ENCODE assay signal across 8 cellular contexts in the genomic region with DNA sequence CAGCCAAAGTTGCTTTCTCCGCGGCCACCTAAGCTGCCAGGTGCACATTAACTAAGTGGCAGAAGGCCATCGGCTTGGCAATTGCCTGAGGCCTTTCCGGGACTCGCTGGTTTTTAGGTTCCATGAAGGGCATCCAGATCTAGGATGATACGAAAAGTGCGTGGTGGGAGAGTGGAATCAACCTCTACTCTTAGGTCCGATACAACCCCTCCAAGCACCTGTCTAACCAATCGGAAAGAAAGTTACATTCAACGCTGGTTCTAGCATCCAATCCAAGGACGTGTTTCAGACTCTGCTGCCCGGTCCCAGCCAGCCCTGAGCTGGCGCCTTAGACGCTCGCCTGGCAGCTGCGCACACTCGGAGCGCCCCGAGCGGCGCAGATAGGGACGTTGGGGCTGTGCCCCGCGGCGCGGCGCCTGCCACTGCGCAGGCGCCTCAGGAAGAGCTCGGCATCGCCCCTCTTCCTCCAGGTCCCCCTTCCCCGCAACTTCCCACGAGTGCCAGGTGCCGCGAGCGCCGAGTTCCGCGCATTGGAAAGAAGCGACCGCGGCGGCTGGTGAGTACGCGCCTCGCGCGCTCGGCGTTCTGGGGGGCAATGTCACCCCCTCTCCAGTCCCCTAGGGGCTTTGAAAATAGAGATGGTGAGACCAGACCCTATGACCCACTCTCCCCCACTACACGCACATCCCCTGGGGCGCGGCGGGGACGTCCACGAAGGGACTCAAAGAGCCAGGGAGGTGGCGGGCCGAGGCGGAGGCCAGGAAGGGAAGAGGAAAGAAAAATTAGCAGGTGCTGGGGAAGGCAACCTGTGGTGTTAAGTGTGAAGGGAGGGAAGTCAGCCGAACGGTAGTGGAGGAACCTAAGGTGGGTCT. TPM values are rescaled to one million over a fixed set of nuclear protein-coding genes. Genes with fewer than 3 reads are reported as not detected.
DNase-seq lines count a peak whose midpoint lies in the region; ATAC-seq and TF ChIP-seq lines count a peak whose summit lies in the region.

A gene with protein sequence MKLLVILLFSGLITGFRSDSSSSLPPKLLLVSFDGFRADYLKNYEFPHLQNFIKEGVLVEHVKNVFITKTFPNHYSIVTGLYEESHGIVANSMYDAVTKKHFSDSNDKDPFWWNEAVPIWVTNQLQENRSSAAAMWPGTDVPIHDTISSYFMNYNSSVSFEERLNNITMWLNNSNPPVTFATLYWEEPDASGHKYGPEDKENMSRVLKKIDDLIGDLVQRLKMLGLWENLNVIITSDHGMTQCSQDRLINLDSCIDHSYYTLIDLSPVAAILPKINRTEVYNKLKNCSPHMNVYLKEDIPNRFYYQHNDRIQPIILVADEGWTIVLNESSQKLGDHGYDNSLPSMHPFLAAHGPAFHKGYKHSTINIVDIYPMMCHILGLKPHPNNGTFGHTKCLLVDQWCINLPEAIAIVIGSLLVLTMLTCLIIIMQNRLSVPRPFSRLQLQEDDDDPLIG (plus strand): TSS at position 356 of the 872 bp plus-strand sequence. CDS start 9,595 bp downstream, outside the sequence.

- peak within 1 kb of the TSS; percentile 72 to 91 for H3K9ac ChIP-seq in liver (ENCODE audit: low read depth in 1 of 2, low read length in 2 of 2)

- no peak for TF ChIP-seq CTCF in liver (IDR thresholded peaks at IDR 0.05; ENCODE audit: low read depth, low read length, missing input control)

- 1% methylated on average over 61 of the region's 61 CpGs for WGBS in liver

- peak within 1 kb of the TSS; percentile 78 to 84 (median 80) for H3K4me3 ChIP-seq in liver (ENCODE audit: low read depth in 1 of 3, low read length in 3 of 3)

- H3K36me3 ChIP-seq in liver (ENCODE audit: control insufficient read depth in 4 of 4, insufficient read depth in 3 of 4, low read depth in 1 of 4, low read length in 3 of 4): no peaks in the 10 kb centered on the region

- TF ChIP-seq RAD21 in liver (IDR thresholded peaks at IDR 0.05): peak in 1 of 2 donors; percentile 14

- peaks cover 2 to 11% (median 6%) of the 10 kb centered on the region in 4 donors for H3K4me1 ChIP-seq in liver (ENCODE audit: control insufficient read depth in 4 of 4, insufficient read depth in 4 of 4, low read length in 3 of 4)

- H3K27ac ChIP-seq in liver (ENCODE audit: low read depth in 1 of 2, low read length in 2 of 2): peak within 1 kb of the TSS; percentile 59 to 71

- ATAC-seq in GM18909 (IDR thresholded peaks at IDR 0.05; ENCODE audit: poor library complexity, unreplicated experiment): peak; percentile 97
- peak; percentile 98 for ATAC-seq in HG03196 (IDR thresholded peaks at IDR 0.05; ENCODE audit: unreplicated experiment)

- no peaks in the 10 kb centered on the region for H3K27me3 ChIP-seq in liver (ENCODE audit: control insufficient read depth in 4 of 4, insufficient read depth in 4 of 4, low read length in 3 of 4)

- DNase-seq in AG08395 (ENCODE audit: low spot score) (peak; percentile 100), NCI-H460 (ENCODE audit: extremely low read depth, low read depth) (peak; percentile 83), dermis microvascular lymphatic vessel endothelial cell (ENCODE audit: low read depth in 2 of 2) (peak; percentile 54 to 65)
- DNase-seq in activated CD4-positive, alpha-beta T cell treated with anti-CD3 and anti-CD28 coated beads, Interleukin-2, amount 50 U/mL, for 24 hours (ENCODE audit: low read depth in 1 of 2, low spot score in 1 of 2): peak; percentile 82 to 89
- DNase-seq in stimulated activated CD4-positive, alpha-beta T cell treated with anti-CD3 and anti-CD28 coated beads, Interleukin-4, amount 100 ng/mL, for 1 hour: peak; percentile 84

- no peaks in the 10 kb centered on the region for H3K9me3 ChIP-seq in liver (ENCODE audit: control insufficient read depth in 4 of 4, low read length in 3 of 4)

TF ChIP-seq in liver, 16 proteins besides CTCF, POLR2A, EP300 and RAD21:
- peak; percentile 19 to 45 for TF ChIP-seq RXRA (IDR thresholded peaks at IDR 0.05)
- TF ChIP-seq EGR1 (IDR thresholded peaks at IDR 0.05; ENCODE audit: low read depth in 2 of 2): no peak
- peak; percentile 35 for TF ChIP-seq HNF4G (IDR thresholded peaks at IDR 0.05)
- TF ChIP-seq FOXA2 (IDR thresholded peaks at IDR 0.05): no peak
- no peak for TF ChIP-seq FOXA1 (IDR thresholded peaks at IDR 0.05)
- peak; percentile 40 to 63 for TF ChIP-seq HNF4A (conservative IDR thresholded peaks at IDR 0.05)
- TF ChIP-seq ZBTB33 (IDR thresholded peaks at IDR 0.05): no peak
- TF ChIP-seq, protein P1, sequence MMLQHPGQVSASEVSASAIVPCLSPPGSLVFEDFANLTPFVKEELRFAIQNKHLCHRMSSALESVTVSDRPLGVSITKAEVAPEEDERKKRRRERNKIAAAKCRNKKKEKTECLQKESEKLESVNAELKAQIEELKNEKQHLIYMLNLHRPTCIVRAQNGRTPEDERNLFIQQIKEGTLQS (IDR thresholded peaks at IDR 0.05): no peak
- peak; percentile 97 for TF ChIP-seq SP1 (IDR thresholded peaks at IDR 0.05)
- TF ChIP-seq, protein P2, sequence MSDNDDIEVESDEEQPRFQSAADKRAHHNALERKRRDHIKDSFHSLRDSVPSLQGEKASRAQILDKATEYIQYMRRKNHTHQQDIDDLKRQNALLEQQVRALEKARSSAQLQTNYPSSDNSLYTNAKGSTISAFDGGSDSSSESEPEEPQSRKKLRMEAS (IDR thresholded peaks at IDR 0.05): no peak
- peak in 1 of 2 donors; percentile 53 for TF ChIP-seq GABPA (IDR thresholded peaks at IDR 0.05 in 1 of 2, conservative IDR thresholded peaks at IDR 0.05 in 1 of 2)
- TF ChIP-seq JUND (IDR thresholded peaks at IDR 0.05): no peak
- TF ChIP-seq YY1 (IDR thresholded peaks at IDR 0.05): peak; percentile 82
- TF ChIP-seq REST (IDR thresholded peaks at IDR 0.05): peak; percentile 43
- no peak for TF ChIP-seq NR2F2 (IDR thresholded peaks at IDR 0.05)
- peak; percentile 11 for TF ChIP-seq TAF1 (conservative IDR thresholded peaks at IDR 0.05)

RNA-seq across cellular contexts. Expression of the gene that starts here (rescaled TPM):
- 7.3 and 8.2 TPM in 2 replicates for total RNA-seq in NCI-H460 (2014; rRNA removed; shearing (Covaris generic))
- 3.2 and 5.3 TPM in 2 replicates for polyA plus RNA-seq in NCI-H460 (2014; cell fraction: nucleus; rRNA removed)
- total RNA-seq in dermis microvascular lymphatic vessel endothelial cell (1.4 TPM in 2 replicates), liver (10 to 100 TPM in 1 of 2 donors, 1 to 10 TPM in 1; 5.8 to 12.6 TPM)
- 1 to 10 TPM; 3.6 to 3.8 TPM for polyA plus RNA-seq in liver

Comparison
In these comparisons a context has a peak if more than half of its experiments do, and no peak if none do; other contexts are left out.
1. Peak in every context shown above with its lines: DNase-seq, ATAC-seq, H3K4me3 ChIP-seq and H3K27ac ChIP-seq.